ENCODE assay signal across 22 cellular contexts in genomic region chr1:173365341-173365740, GRCh38.
DNase-seq lines count a peak whose midpoint lies in the region; ATAC-seq, FAIRE-seq and TF ChIP-seq lines count a peak whose summit lies in the region.
"Had no signal": no experiment of that assay in that cellular context is flagged by ENCODE, and none has a peak within 500 bp of the region (broad histone marks: within the 10 kb centered on the region; RNA-seq: fewer than 3 reads in every experiment).

No MANE protein-coding gene starts in this region.

- POLR2A ChIA-PET in A549 (lab: Yijun Ruan, JAX), result no interaction called here

- no peak overlapping the region for H3K4me3 ChIP-seq in A549
- H3K4me3 ChIP-seq: BLaER1 had no signal

- no peak for TF ChIP-seq EP300 in A549 (IDR thresholded peaks at IDR 0.05)

- H3K9me3 ChIP-seq in A549, result no peaks in the 10 kb centered on the region
- H3K9me3 ChIP-seq: BE2C, BLaER1 had no signal

- ATAC-seq in A549, result no peak

- no peak for TF ChIP-seq RAD21 in A549 (conservative IDR thresholded peaks at IDR 0.05 in 1 of 2, IDR thresholded peaks at IDR 0.05 in 1 of 2)

- no peak for TF ChIP-seq POLR2A in A549 (IDR thresholded peaks at IDR 0.05; ENCODE audit: low read length)

- no peak overlapping the region for H3K27ac ChIP-seq in A549
- H3K27ac ChIP-seq: 22Rv1, BLaER1 had no signal

- CTCF ChIA-PET in A549 (lab: Yijun Ruan, JAX), result interaction anchor here (0.6 to 0.7 kb wide), 2 partner anchors 412 to 585 kb away, joined by 3 read pairs; no protein-coding TSS in a partner anchor

- no peaks in the 10 kb centered on the region for H3K4me1 ChIP-seq in A549
- H3K4me1 ChIP-seq: BE2C, BLaER1 had no signal

- peak; percentile 61 for FAIRE-seq in A549 (lab: Jason Lieb, UNC)
- peak; percentile 77 for FAIRE-seq in RCC 7860 (lab: Jason Lieb, UNC)
- FAIRE-seq: GM12891, GM19239 had no signal

- no peak overlapping the region for H3K4me2 ChIP-seq in A549
- H3K4me2 ChIP-seq: BLaER1 had no signal

- 43% methylated on average over 1 of the region's 1 CpG for WGBS in A549 (ENCODE audit: missing lambda C conversion rate)

- no peak for DNase-seq in A549 (ENCODE audit: low read depth in 1 of 2, low spot score in 1 of 2)
- DNase-seq in RCC 7860 (ENCODE audit: low spot score), result no peak
- DNase-seq in kidney tubule cell (ENCODE audit: low spot score), result peak; percentile 55
- DNase-seq in NOMO-1 treated with DMSO at 0.1 percent for 48 hours (lab: John Stamatoyannopoulos, UW; ENCODE audit: unreplicated experiment), result no peak
- DNase-seq in Ammon's horn (ENCODE audit: low spot score), result no peak
- DNase-seq in NCI-H526 treated with DMSO at 0.1 percent for 48 hours (lab: John Stamatoyannopoulos, UW), result no peak
- DNase-seq: AML-193; BE2C; C1 segment of cervical spinal cord; CD4-positive, alpha-beta memory T cell; CD4-positive, CD25-positive, alpha-beta regulatory T cell; CD8-positive, alpha-beta memory T cell; COR-L47; DMS 273 treated with DMSO at 0.1 percent for 48 hours; DMS153; DMS53; DMS79 treated with DMSO at 0.1 percent for 48 hours; GF-D8 had no signal

- TF ChIP-seq CTCF in A549 (IDR thresholded peaks at IDR 0.05), result no peak

TF ChIP-seq in A549, 52 proteins besides CTCF, POLR2A, EP300 and RAD21:
- TF ChIP-seq HOXA7 (CRISPR knock-in tag; IDR thresholded peaks at IDR 0.05), result no peak
- TF ChIP-seq MAFK (IDR thresholded peaks at IDR 0.05; ENCODE audit: partially characterized antibody), result peak; percentile 14
